2 cellular contexts compared by ENCODE assay signal in the genomic region with DNA sequence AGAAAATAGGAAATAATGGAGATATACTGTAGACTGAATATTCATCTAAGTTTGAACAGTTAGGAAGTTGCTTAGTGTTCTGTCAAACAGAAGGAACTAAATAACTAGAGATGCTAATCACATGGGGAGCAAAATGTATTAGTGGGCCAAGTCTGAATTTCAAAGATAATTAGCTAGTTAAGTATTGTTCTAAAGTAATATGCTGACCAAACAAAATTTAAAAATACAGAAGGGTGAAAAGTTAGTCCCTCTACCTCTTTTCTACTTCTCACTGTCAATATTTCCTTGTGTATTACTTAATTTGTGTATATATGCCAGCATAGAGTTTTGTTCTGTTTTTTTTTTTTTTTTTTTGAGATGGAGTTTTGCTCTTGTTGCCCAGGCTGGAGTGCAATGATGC.
TF ChIP-seq lines count a peak whose summit lies in the region.

No MANE protein-coding gene starts in this region.

TF ChIP-seq in IMR-90, 13 proteins besides CTCF, POLR2A, EP300 and RAD21:
- TF ChIP-seq BHLHE40 (IDR thresholded peaks at IDR 0.05; ENCODE audit: low read depth, low read length) (no peak), RFX5 (IDR thresholded peaks at IDR 0.05; ENCODE audit: low read depth, low read length) (no peak), MAFK (IDR thresholded peaks at IDR 0.05; ENCODE audit: low read depth, low read length) (peak; percentile 90)

TF ChIP-seq in GM12878, 131 proteins besides CTCF, POLR2A, EP300 and RAD21:
- TF ChIP-seq CHD2 (IDR thresholded peaks at IDR 0.05; ENCODE audit: borderline replicate concordance, low read depth, low read length) (no peak), TCF3 (IDR thresholded peaks at IDR 0.05; ENCODE audit: borderline replicate concordance, insufficient read depth, low read depth, low read length) (no peak), SPI1 (IDR thresholded peaks at IDR 0.05; ENCODE audit: borderline replicate concordance, insufficient read depth, low read depth, low read length) (no peak), YY1 (IDR thresholded peaks at IDR 0.05; ENCODE audit: low read depth, low read length) (no peak), ATF7 (IDR thresholded peaks at IDR 0.05; ENCODE audit: low read depth) (no peak), ESRRA (IDR thresholded peaks at IDR 0.05; ENCODE audit: low read length) (no peak), ZNF217 (IDR thresholded peaks at IDR 0.05) (no peak), GABPA (IDR thresholded peaks at IDR 0.05; ENCODE audit: low read depth) (no peak)
- TF ChIP-seq, protein P1, sequence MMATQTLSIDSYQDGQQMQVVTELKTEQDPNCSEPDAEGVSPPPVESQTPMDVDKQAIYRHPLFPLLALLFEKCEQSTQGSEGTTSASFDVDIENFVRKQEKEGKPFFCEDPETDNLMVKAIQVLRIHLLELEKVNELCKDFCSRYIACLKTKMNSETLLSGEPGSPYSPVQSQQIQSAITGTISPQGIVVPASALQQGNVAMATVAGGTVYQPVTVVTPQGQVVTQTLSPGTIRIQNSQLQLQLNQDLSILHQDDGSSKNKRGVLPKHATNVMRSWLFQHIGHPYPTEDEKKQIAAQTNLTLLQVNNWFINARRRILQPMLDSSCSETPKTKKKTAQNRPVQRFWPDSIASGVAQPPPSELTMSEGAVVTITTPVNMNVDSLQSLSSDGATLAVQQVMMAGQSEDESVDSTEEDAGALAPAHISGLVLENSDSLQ (IDR thresholded peaks at IDR 0.05): no peak
